Comparison of ENCODE assay signal across 8 cellular contexts in the genomic region with DNA sequence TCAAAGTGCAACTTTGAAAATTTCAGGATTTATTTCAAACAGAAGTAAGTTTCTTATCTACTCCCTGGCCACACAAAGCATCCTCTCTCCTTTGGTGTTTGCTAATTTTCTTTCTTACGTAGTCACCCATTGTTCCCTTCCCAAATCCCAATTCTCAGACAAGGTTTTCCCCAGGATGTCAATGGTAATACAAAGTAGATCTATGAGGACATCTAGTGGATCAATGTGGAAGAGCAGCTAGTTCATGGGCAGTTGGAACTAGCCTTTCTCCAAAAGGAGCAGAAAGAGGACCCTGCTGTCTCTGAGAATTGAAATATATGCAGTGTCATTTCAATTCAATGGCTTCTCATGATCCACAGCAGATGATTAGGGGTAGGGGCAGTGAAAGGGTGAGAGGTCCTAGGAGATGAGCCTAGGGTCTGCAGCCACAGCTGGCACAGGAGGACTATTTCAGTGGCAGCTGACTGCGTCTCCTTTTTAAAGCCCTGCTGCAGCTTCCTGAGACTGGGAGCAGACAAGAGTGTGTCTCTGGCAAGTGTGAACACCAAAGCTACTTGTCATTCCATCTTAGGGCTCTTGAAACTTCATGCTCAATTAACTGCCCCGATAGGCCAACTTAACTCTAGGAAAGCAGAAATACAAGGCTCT.
DNase-seq lines count a peak whose midpoint lies in the region; ATAC-seq, FAIRE-seq and TF ChIP-seq lines count a peak whose summit lies in the region.

No MANE protein-coding gene starts in this region.

- no TSS peak for BruUV-seq in HCT116 (replicated peaks; lab: Mats Ljungman, UMichigan)

- CTCF ChIA-PET in HCT116 (lab: Charles Lee): interaction anchor here (0.7 to 1.6 kb wide), 6 partner anchors 13 to 701 kb away, joined by 3 to 6 read pairs (median 4); no protein-coding TSS in a partner anchor

- POLR2A ChIA-PET in HCT116 (lab: Charles Lee): no interaction called here

- no peaks in the 10 kb centered on the region for H3K4me1 Mint-ChIP-seq in stimulated activated naive CD8-positive, alpha-beta T cell treated with anti-CD3 and anti-CD28 coated beads, Interleukin-15, amount 100 ng/mL, for 72 hours

- no peaks in the 10 kb centered on the region for H3K27me3 Mint-ChIP-seq in stimulated activated naive CD8-positive, alpha-beta T cell treated with anti-CD3 and anti-CD28 coated beads, Interleukin-15, amount 100 ng/mL, for 72 hours

- H4K20me1 ChIP-seq in HCT116 (ENCODE audit: insufficient read depth): no peaks in the 10 kb centered on the region

- H3K4me3 ChIP-seq in HCT116 (replicated peaks in 1 of 2; ENCODE audit: low read depth in 1 of 2, low read length in 2 of 2): no peak overlapping the region

- H3K9me3 Mint-ChIP-seq in stimulated activated naive CD8-positive, alpha-beta T cell treated with anti-CD3 and anti-CD28 coated beads, Interleukin-15, amount 100 ng/mL, for 72 hours: no peaks in the 10 kb centered on the region

- FAIRE-seq in D721Med (lab: Jason Lieb, UNC): peak; percentile 72

- H3K9me3 ChIP-seq in HCT116 (ENCODE audit: control insufficient read depth in 1 of 2, insufficient read depth in 1 of 2, low read depth in 1 of 2, low read length in 2 of 2): no peaks in the 10 kb centered on the region

- no peaks in the 10 kb centered on the region for H3K4me1 ChIP-seq in HCT116 (ENCODE audit: control insufficient read depth in 1 of 2, insufficient read depth in 2 of 2, low read length in 2 of 2)

- no peaks in the 10 kb centered on the region for H3K79me2 ChIP-seq in HCT116 (ENCODE audit: insufficient read depth, low read length)

- intact Hi-C loops in HCT116 (cut with micrococcal nuclease): no loop called here

- no peak overlapping the region for H3K27ac Mint-ChIP-seq in stimulated activated naive CD8-positive, alpha-beta T cell treated with anti-CD3 and anti-CD28 coated beads, Interleukin-15, amount 100 ng/mL, for 72 hours

- no peak overlapping the region for H3K4me2 ChIP-seq in HCT116 (ENCODE audit: low read length)

- DNase-seq in D721Med (ENCODE audit: insufficient read length, low spot score) (no peak), HCT116 (ENCODE audit: low read depth, low spot score) (peak; percentile 18), NCI-H82 (lab: John Stamatoyannopoulos, UW) (peak; percentile 72), dermis microvascular lymphatic vessel endothelial cell (ENCODE audit: low read depth in 2 of 2) (peak; percentile 11 to 29), lung microvascular endothelial cell (ENCODE audit: low read depth in 2 of 2) (peak; percentile 45 to 57)
- no peak for DNase-seq in stimulated activated naive CD8-positive, alpha-beta T cell treated with anti-CD3 and anti-CD28 coated beads, Interleukin-15, amount 100 ng/mL, for 72 hours

- no peak overlapping the region for H3K4me3 Mint-ChIP-seq in stimulated activated naive CD8-positive, alpha-beta T cell treated with anti-CD3 and anti-CD28 coated beads, Interleukin-15, amount 100 ng/mL, for 72 hours

- no peak overlapping the region for H3K9ac ChIP-seq in HCT116 (ENCODE audit: low read length)

- no peak overlapping the region for H2AFZ ChIP-seq in HCT116 (ENCODE audit: low read depth, low read length, poor library complexity, severe bottlenecking)

- TF ChIP-seq RAD21 in HCT116 (IDR thresholded peaks at IDR 0.05; ENCODE audit: low read depth): peak; percentile 60

- RAD21 ChIA-PET in HCT116 (lab: Charles Lee; ENCODE audit: low non-redundant PET in 1 of 2, low total read pairs in 2 of 2, uncharacterized antibody in 2 of 2, unreplicated experiment in 2 of 2): no interaction called here

- ATAC-seq in HCT116 (peak; percentile 80), GM21367 (IDR thresholded peaks at IDR 0.05; ENCODE audit: unreplicated experiment) (no peak), GM19467 (IDR thresholded peaks at IDR 0.05; ENCODE audit: unreplicated experiment) (no peak)
- no peak for ATAC-seq in stimulated activated naive CD8-positive, alpha-beta T cell treated with anti-CD3 and anti-CD28 coated beads, Interleukin-15, amount 100 ng/mL, for 72 hours

- peaks cover 50% of the 10 kb centered on the region for H3K27me3 ChIP-seq in HCT116 (ENCODE audit: insufficient read depth, low read length)

- no peaks in the 10 kb centered on the region for H3K9me2 ChIP-seq in HCT116 (ENCODE audit: insufficient read depth)

- no peak overlapping the region for H3K27ac ChIP-seq in HCT116 (ENCODE audit: low read depth, low read length)

- no peak for TF ChIP-seq POLR2A in HCT116 (IDR thresholded peaks at IDR 0.05; ENCODE audit: borderline replicate concordance, extremely low read depth, insufficient read depth, insufficient read length)

- no peaks in the 10 kb centered on the region for H3K36me3 ChIP-seq in HCT116 (ENCODE audit: control insufficient read depth in 1 of 2, insufficient read depth in 2 of 2, low read length in 2 of 2)

- TF ChIP-seq CTCF in D721Med (IDR thresholded peaks at IDR 0.05; ENCODE audit: insufficient read depth, missing control alignments): peak; percentile 73
- peak; percentile 16 to 76 (median 66); a peak in 4 of 6 replicates for TF ChIP-seq CTCF in HCT116 (IDR thresholded peaks at IDR 0.05 in 2 of 3, conservative IDR thresholded peaks at IDR 0.05 in 1 of 3; ENCODE audit: borderline replicate concordance in 1 of 3, insufficient read depth in 1 of 3, low read depth in 2 of 3, low read length in 2 of 3)

TF ChIP-seq in HCT116, 20 proteins besides CTCF, POLR2A, EP300 and RAD21:
- TF ChIP-seq POLR2AphosphoS5 (IDR thresholded peaks at IDR 0.05; ENCODE audit: low read depth, low read length) (no peak), ZNF274 (IDR thresholded peaks at IDR 0.05; ENCODE audit: low read depth, low read length) (no peak), CBX3 (IDR thresholded peaks at IDR 0.05; ENCODE audit: low read depth) (no peak), YY1 (IDR thresholded peaks at IDR 0.05; ENCODE audit: extremely low read depth, insufficient replicate concordance, low read depth, low read length) (no peak), FOSL1 (IDR thresholded peaks at IDR 0.05; ENCODE audit: low read depth) (no peak), SP1 (IDR thresholded peaks at IDR 0.05; ENCODE audit: low read depth) (no peak), ZFX (IDR thresholded peaks at IDR 0.05) (no peak), SRF (IDR thresholded peaks at IDR 0.05; ENCODE audit: low read depth) (no peak), EZH2 (IDR thresholded peaks at IDR 0.05) (no peak), SIN3A (IDR thresholded peaks at IDR 0.05; ENCODE audit: low read depth) (no peak)

Comparison
In these comparisons a context has a peak if more than half of its experiments do, and no peak if none do; other contexts are left out.
1. DNase-seq: peak in HCT116 (single experiment), NCI-H82 (single experiment), dermis microvascular lymphatic vessel endothelial cell (2 of 2) and lung microvascular endothelial cell (2 of 2); none in D721Med (single experiment) and stimulated activated naive CD8-positive, alpha-beta T cell treated with anti-CD3 and anti-CD28 coated beads, Interleukin-15, amount 100 ng/mL, for 72 hours (0 of 2).